9 cellular contexts compared by ENCODE assay signal in genomic region chr16:89444151-89444723, GRCh38. TPM values are rescaled to one million over a fixed set of nuclear protein-coding genes. Genes with fewer than 3 reads are reported as not detected.
DNase-seq lines count a peak whose midpoint lies in the region; ATAC-seq and TF ChIP-seq lines count a peak whose summit lies in the region.
"Had no signal": no experiment of that assay in that cellular context is flagged by ENCODE, and none has a peak within 500 bp of the region (broad histone marks: within the 10 kb centered on the region; RNA-seq: fewer than 3 reads in every experiment).

No MANE protein-coding gene starts in this region.

- H3K27me3 Mint-ChIP-seq in activated CD4-positive, alpha-beta memory T cell treated with anti-CD3 and anti-CD28 coated beads for 36 hours = no peaks in the 10 kb centered on the region
- no peaks in the 10 kb centered on the region for H3K27me3 Mint-ChIP-seq in activated CD4-positive, alpha-beta memory T cell treated with anti-CD3 and anti-CD28 coated beads, Interleukin-2, amount 10 ng/mL, durations not matched to agents 7 days and 5 days

- H3K79me2 ChIP-seq in PC-3 (ENCODE audit: low read length) = peaks cover 100% of the 10 kb centered on the region

- no peaks in the 10 kb centered on the region for H3K9me3 ChIP-seq in PC-3 (ENCODE audit: low read length)
- no peaks in the 10 kb centered on the region for H3K9me3 ChIP-seq in stomach

- no peaks in the 10 kb centered on the region for H3K9me3 Mint-ChIP-seq in activated CD4-positive, alpha-beta memory T cell treated with anti-CD3 and anti-CD28 coated beads for 36 hours
- no peaks in the 10 kb centered on the region for H3K9me3 Mint-ChIP-seq in activated CD4-positive, alpha-beta memory T cell treated with anti-CD3 and anti-CD28 coated beads, Interleukin-2, amount 10 ng/mL, durations not matched to agents 7 days and 5 days

- no peaks in the 10 kb centered on the region for H3K9me2 ChIP-seq in PC-3 (replicated peaks; ENCODE audit: low read length)

- H3K4me1 ChIP-seq in PC-3 (ENCODE audit: insufficient read depth, low read length) = peaks cover 31% of the 10 kb centered on the region
- H3K4me1 ChIP-seq in foreskin keratinocyte = peaks cover 36% of the 10 kb centered on the region
- peaks cover 58 to 99% (median 88%) of the 10 kb centered on the region in 4 donors for H3K4me1 ChIP-seq in stomach

- peaks cover 91% of the 10 kb centered on the region for H3K4me1 Mint-ChIP-seq in activated CD4-positive, alpha-beta memory T cell treated with anti-CD3 and anti-CD28 coated beads for 36 hours (ENCODE audit: low read depth)
- H3K4me1 Mint-ChIP-seq in activated CD4-positive, alpha-beta memory T cell treated with anti-CD3 and anti-CD28 coated beads, Interleukin-2, amount 10 ng/mL, durations not matched to agents 7 days and 5 days = peaks cover 91% of the 10 kb centered on the region

- H3K4me2 ChIP-seq in PC-3 (ENCODE audit: low read length) = peak overlapping the region; percentile 51

- H3K36me3 Mint-ChIP-seq in activated CD4-positive, alpha-beta memory T cell treated with anti-CD3 and anti-CD28 coated beads for 36 hours = peaks cover 8% of the 10 kb centered on the region
- H3K36me3 Mint-ChIP-seq in activated CD4-positive, alpha-beta memory T cell treated with anti-CD3 and anti-CD28 coated beads, Interleukin-2, amount 10 ng/mL, durations not matched to agents 7 days and 5 days (ENCODE audit: low read depth) = peaks cover 18% of the 10 kb centered on the region

- TF ChIP-seq EP300 in stomach (IDR thresholded peaks at IDR 0.05) = no peak

- CTCF ChIA-PET in activated CD4-positive, alpha-beta memory T cell treated with anti-CD3 and anti-CD28 coated beads for 36 hours (lab: Charles Lee) = no interaction called here
- CTCF ChIA-PET in activated CD4-positive, alpha-beta memory T cell treated with anti-CD3 and anti-CD28 coated beads, Interleukin-2, amount 10 ng/mL, durations not matched to agents 7 days and 5 days (lab: Charles Lee) = no interaction called here
- CTCF ChIA-PET in PC-3 (lab: Charles Lee) = no interaction called here

- peaks cover 82% of the 10 kb centered on the region for H4K20me1 ChIP-seq in PC-3 (ENCODE audit: low read length)

- BruUV-seq in PC-3 (replicated peaks; lab: Mats Ljungman, UMichigan) = no TSS peak

- 0 out of 2 replicates have a peak, but pooled peaks have one; percentile 20 for ATAC-seq in PC-3
- no peak for ATAC-seq in foreskin keratinocyte
- ATAC-seq in GM19397 (IDR thresholded peaks at IDR 0.05; ENCODE audit: unreplicated experiment) = no peak
- no peak for ATAC-seq in GM18502 (IDR thresholded peaks at IDR 0.05; ENCODE audit: poor library complexity, unreplicated experiment)

- no peak overlapping the region for H3K4me3 Mint-ChIP-seq in activated CD4-positive, alpha-beta memory T cell treated with anti-CD3 and anti-CD28 coated beads for 36 hours
- H3K4me3 Mint-ChIP-seq in activated CD4-positive, alpha-beta memory T cell treated with anti-CD3 and anti-CD28 coated beads, Interleukin-2, amount 10 ng/mL, durations not matched to agents 7 days and 5 days = no peak overlapping the region

- no peak overlapping the region for H3K9ac ChIP-seq in PC-3 (ENCODE audit: low read length)

- intact Hi-C loops in activated CD4-positive, alpha-beta memory T cell treated with anti-CD3 and anti-CD28 coated beads for 36 hours (cut with micrococcal nuclease) = loop anchor here (5.0 kb wide), 2 partner anchors 37 to 43 kb away; no protein-coding TSS in a partner anchor
- intact Hi-C loops in PC-3 (cut with micrococcal nuclease) = no loop called here
- intact Hi-C loops in stomach (cut with DNase I; ENCODE audit: low total_unique reads) = no loop called here

- H3F3A ChIP-seq in PC-3 (ENCODE audit: low read length, unreplicated experiment) = no peaks in the 10 kb centered on the region

- peak overlapping the region; percentile 22; the same call in 1 of the 2 replicates for H3K27ac ChIP-seq in PC-3 (ENCODE audit: low read length)
- peak overlapping the region; percentile 0 for H3K27ac ChIP-seq in foreskin keratinocyte
- H3K27ac ChIP-seq in stomach = peak overlapping the region in 4 of 5 donors; percentile 3 to 63 (median 42)

- POLR2A ChIA-PET in activated CD4-positive, alpha-beta memory T cell treated with anti-CD3 and anti-CD28 coated beads for 36 hours (lab: Charles Lee) = no interaction called here
- POLR2A ChIA-PET in activated CD4-positive, alpha-beta memory T cell treated with anti-CD3 and anti-CD28 coated beads, Interleukin-2, amount 10 ng/mL, durations not matched to agents 7 days and 5 days (lab: Charles Lee) = interaction anchor here (0.8 kb wide), 1 partner anchor 22 kb away, joined by 3 read pairs; no protein-coding TSS in a partner anchor
- POLR2A ChIA-PET in PC-3 (lab: Charles Lee; ENCODE audit: unreplicated experiment) = no interaction called here

- H3K36me3 ChIP-seq in PC-3 (ENCODE audit: low read depth, low read length) (no peaks in the 10 kb centered on the region; the same call in 1 of the 2 replicates), stomach (no peaks in the 10 kb centered on the region)

- no peak for TF ChIP-seq POLR2A in stomach (IDR thresholded peaks at IDR 0.05)

- H3K27ac Mint-ChIP-seq in activated CD4-positive, alpha-beta memory T cell treated with anti-CD3 and anti-CD28 coated beads for 36 hours = peak overlapping the region; percentile 38
- no peak overlapping the region for H3K27ac Mint-ChIP-seq in activated CD4-positive, alpha-beta memory T cell treated with anti-CD3 and anti-CD28 coated beads, Interleukin-2, amount 10 ng/mL, durations not matched to agents 7 days and 5 days

- no peak for TF ChIP-seq CTCF in PC-3 (conservative IDR thresholded peaks at IDR 0.05; ENCODE audit: low read depth, low read length)
- no peak for TF ChIP-seq CTCF in foreskin keratinocyte (conservative IDR thresholded peaks at IDR 0.05)
- no peak for TF ChIP-seq CTCF in stomach (IDR thresholded peaks at IDR 0.05)

- WGBS in stomach, 5 donors = 16 to 40% (median 21%) methylated on average over 8 of the region's 8 CpGs

- no peak overlapping the region for H3K4me3 ChIP-seq in PC-3 (ENCODE audit: low read length)
- H3K4me3 ChIP-seq in stomach = no peak overlapping the region

- no peak for DNase-seq in activated CD4-positive, alpha-beta memory T cell treated with anti-CD3 and anti-CD28 coated beads for 36 hours
- no peak for DNase-seq in activated CD4-positive, alpha-beta memory T cell treated with anti-CD3 and anti-CD28 coated beads, Interleukin-2, amount 10 ng/mL, durations not matched to agents 7 days and 5 days
- DNase-seq in PC-3 (no peak), foreskin keratinocyte (no peak), stomach (no peak), superior temporal gyrus (ENCODE audit: extremely low spot score) (no peak)
- DNase-seq: head of caudate nucleus had no signal

- H3K27me3 ChIP-seq in PC-3 (ENCODE audit: low read length) = no peaks in the 10 kb centered on the region
- H3K27me3 ChIP-seq in foreskin keratinocyte = no peaks in the 10 kb centered on the region
- H3K27me3 ChIP-seq in stomach = no peaks in the 10 kb centered on the region

- no peak overlapping the region for H2AFZ ChIP-seq in PC-3 (ENCODE audit: low read length)

RNA-seq across cellular contexts. Expression of gene ANKRD11, which starts 46.1 kb away (rescaled TPM):
- total RNA-seq in activated CD4-positive, alpha-beta memory T cell treated with anti-CD3 and anti-CD28 coated beads for 36 hours = 100 to 1,000 TPM; 126 to 133 TPM
- 100 to 1,000 TPM; 199 to 208 TPM for total RNA-seq in activated CD4-positive, alpha-beta memory T cell treated with anti-CD3 and anti-CD28 coated beads, Interleukin-2, amount 10 ng/mL, durations not matched to agents 7 days and 5 days
- 65.0 and 92.6 TPM in 2 replicates for total RNA-seq in PC-3 (2014; rRNA removed)
- total RNA-seq in foreskin keratinocyte = 67.0 and 73.2 TPM in 2 replicates
- polyA plus RNA-seq in foreskin keratinocyte = 45.8 and 54.3 TPM in 2 replicates
- total RNA-seq in stomach = 100 to 1,000 TPM in 4 of 5 donors, 10 to 100 TPM in 1; 60.2 to 350 (median 136) TPM
- 10 to 100 TPM; 25.4 to 39.0 (median 38.8) TPM for polyA plus RNA-seq in stomach
